Comparison of ENCODE assay signal across 16 cellular contexts in genomic region chr11:61907282-61907681, GRCh38. TPM values are rescaled to one million over a fixed set of nuclear protein-coding genes. Genes with fewer than 3 reads are reported as not detected.
"Had no signal": no experiment of that assay in that cellular context is flagged by ENCODE, and none has a peak within 500 bp of the region (broad histone marks: within the 10 kb centered on the region; RNA-seq: fewer than 3 reads in every experiment).

No MANE protein-coding gene starts in this region.

- H3K9me3 Mint-ChIP-seq: activated T-cell treated with anti-CD3 and anti-CD28 coated beads, Interleukin-2, amount 50 U/mL, for 72 hours; stimulated activated memory B cell treated with anti-CD40 and anti-IgM and Interleukin-4, amounts not matched to agents 10 μg/mL and 1 μg/mL and 100 μg/mL, for 72 hours had no signal

- H3K27ac Mint-ChIP-seq: activated T-cell treated with anti-CD3 and anti-CD28 coated beads, Interleukin-2, amount 50 U/mL, for 72 hours; stimulated activated memory B cell treated with anti-CD40 and anti-IgM and Interleukin-4, amounts not matched to agents 10 μg/mL and 1 μg/mL and 100 μg/mL, for 72 hours had no signal

- H3K4me1 ChIP-seq: breast epithelium, pancreas had no signal

- H3K36me3 Mint-ChIP-seq: stimulated activated memory B cell treated with anti-CD40 and anti-IgM and Interleukin-4, amounts not matched to agents 10 μg/mL and 1 μg/mL and 100 μg/mL, for 72 hours had no signal

- H3K27me3 ChIP-seq: adrenal gland, breast epithelium, pancreas, upper lobe of right lung had no signal

- H3K4me3 Mint-ChIP-seq: activated T-cell treated with anti-CD3 and anti-CD28 coated beads, Interleukin-2, amount 50 U/mL, for 72 hours; stimulated activated memory B cell treated with anti-CD40 and anti-IgM and Interleukin-4, amounts not matched to agents 10 μg/mL and 1 μg/mL and 100 μg/mL, for 72 hours had no signal

- H3K9me3 ChIP-seq: adrenal gland, breast epithelium, esophagus squamous epithelium, pancreas, spleen, upper lobe of right lung had no signal

- H3K36me3 ChIP-seq: breast epithelium, pancreas, upper lobe of right lung had no signal

- DNase-seq: activated CD8-positive, alpha-beta memory T cell treated with anti-CD3 and anti-CD28 coated beads for 24 hours; activated effector memory CD4-positive, alpha-beta T cell treated with anti-CD3 and anti-CD28 coated beads, Interleukin-2, amount 50 U/mL, for 16 hours; activated naive CD4-positive, alpha-beta T cell treated with anti-CD3 and anti-CD28 coated beads, Interleukin-2, amount 50 U/mL, for 16 hours; activated T-cell treated with anti-CD3 and anti-CD28 coated beads, Interleukin-2, amount 50 U/mL, for 72 hours; adrenal gland; dermis blood vessel endothelial cell; effector memory CD4-positive, alpha-beta T cell; esophagus squamous epithelium; spleen; stimulated activated CD4-positive, alpha-beta T cell treated with anti-CD3 and anti-CD28 coated beads, Interleukin-4, amount 100 ng/mL, for 4 hours; T1000; upper lobe of right lung had no signal

- ATAC-seq: activated CD4-positive, CD25-positive, alpha-beta regulatory T cell treated with anti-CD3 and anti-CD28 coated beads, Interleukin-2, amount 50 U/mL, for 24 hours; activated T-cell treated with anti-CD3 and anti-CD28 coated beads, Interleukin-2, amount 50 U/mL, for 72 hours; pancreas; upper lobe of right lung had no signal

- H3K4me3 ChIP-seq: adrenal gland, breast epithelium, esophagus squamous epithelium, pancreas, spleen, upper lobe of right lung had no signal

- H3K27ac ChIP-seq: adrenal gland, pancreas, upper lobe of right lung had no signal

RNA-seq across cellular contexts. Expression of gene BEST1, which starts 42.9 kb away (rescaled TPM):
- total RNA-seq: dermis blood vessel endothelial cell had no signal
